1 cellular context compared by ENCODE assay signal in the genomic region with DNA sequence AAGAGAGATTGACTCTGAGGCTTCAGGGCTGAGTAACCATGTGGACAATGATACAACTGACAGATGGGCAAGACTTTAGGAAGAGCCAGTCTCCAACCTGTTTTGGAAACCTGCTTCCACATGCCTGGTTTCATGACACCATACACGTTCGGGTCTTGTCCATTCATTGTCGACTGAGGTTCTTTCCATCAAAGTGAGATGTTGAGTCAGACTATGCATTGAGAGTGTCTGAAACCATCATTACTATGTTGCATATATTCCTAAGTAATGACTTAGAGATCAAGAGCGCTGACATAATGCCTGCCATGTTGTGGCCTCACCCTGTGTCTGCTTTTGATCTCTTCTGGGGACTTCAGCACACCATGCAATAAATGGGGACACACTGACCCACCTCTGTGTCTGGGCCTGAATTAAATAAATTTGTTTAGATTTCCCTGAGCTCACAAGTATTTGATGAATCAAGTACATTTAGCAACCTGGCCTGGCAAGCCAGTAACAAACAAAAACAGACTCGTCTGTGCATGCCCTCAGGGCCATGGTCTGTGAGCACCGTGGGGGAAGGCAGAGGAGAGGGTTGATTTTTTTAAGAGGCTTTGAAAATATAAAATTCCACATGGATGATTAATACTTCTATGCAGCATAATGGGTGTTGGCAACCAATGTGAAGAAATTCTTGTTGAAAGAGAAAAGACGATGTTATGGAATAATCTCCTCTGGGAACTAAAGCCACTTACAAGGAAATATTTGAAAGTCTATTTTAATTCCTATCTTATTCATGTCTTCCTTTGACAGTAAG.
A peak's percentile ranks its signal among the peaks of the same experiment; 100 is the strongest.
TF ChIP-seq lines count a peak whose summit lies in the region.

No MANE protein-coding gene starts in this region.

TF ChIP-seq in A549, 52 proteins besides CTCF, POLR2A, EP300 and RAD21 (continued from another document):
- 0 out of 2 replicates have a peak, but pooled peaks have one; percentile 16 for TF ChIP-seq MAX (IDR thresholded peaks at IDR 0.05)
- TF ChIP-seq RARB (CRISPR knock-in tag; IDR thresholded peaks at IDR 0.05): no peak
- no peak; the same call in 2 of the 3 replicates for TF ChIP-seq SMC3 (IDR thresholded peaks at IDR 0.05)
- TF ChIP-seq JUN (IDR thresholded peaks at IDR 0.05): peak in 1 of 2 experiments; percentile 31; a peak in 1 of 5 replicates
- peak in 1 of 2 experiments; percentile 40; a peak in 1 of 4 replicates for TF ChIP-seq CEBPB (IDR thresholded peaks at IDR 0.05)
- TF ChIP-seq CBX2 (IDR thresholded peaks at IDR 0.05; ENCODE audit: borderline replicate concordance, low read depth): no peak
- TF ChIP-seq CHD2 (IDR thresholded peaks at IDR 0.05; ENCODE audit: low read length, partially characterized antibody): no peak
- TF ChIP-seq FOSB (CRISPR knock-in tag; IDR thresholded peaks at IDR 0.05): no peak
- peak; percentile 77 for TF ChIP-seq JUNB (IDR thresholded peaks at IDR 0.05)
- TF ChIP-seq PBX3 (IDR thresholded peaks at IDR 0.05): no peak
